Comparison of ENCODE assay signal across 16 cellular contexts in genomic region chr7:2004841-2005351, GRCh38.
DNase-seq lines count a peak whose midpoint lies in the region; ATAC-seq and TF ChIP-seq lines count a peak whose summit lies in the region.
"Had no signal": no experiment of that assay in that cellular context is flagged by ENCODE, and none has a peak within 500 bp of the region (broad histone marks: within the 10 kb centered on the region; RNA-seq: fewer than 3 reads in every experiment).

No MANE protein-coding gene starts in this region.

- H3K4me3 Mint-ChIP-seq in CD4-positive, alpha-beta memory T cell = no peak overlapping the region
- no peak overlapping the region for H3K4me3 Mint-ChIP-seq in WTC11

- no peaks in the 10 kb centered on the region for H3K4me1 ChIP-seq in CD4-positive, alpha-beta memory T cell (ENCODE audit: insufficient read depth, low read length)
- peaks cover 16% of the 10 kb centered on the region for H3K4me1 ChIP-seq in psoas muscle
- H3K4me1 ChIP-seq: colonic mucosa had no signal

- no peaks in the 10 kb centered on the region for H3K36me3 ChIP-seq in CD4-positive, alpha-beta memory T cell (ENCODE audit: insufficient read depth, low read length)
- no peaks in the 10 kb centered on the region for H3K36me3 ChIP-seq in psoas muscle (ENCODE audit: insufficient read depth in 1 of 2, low read depth in 1 of 2)
- H3K36me3 ChIP-seq: colonic mucosa had no signal

- CTCF ChIA-PET in CD4-positive, alpha-beta memory T cell (lab: Charles Lee; ENCODE audit: partially characterized antibody) = no interaction called here
- CTCF ChIA-PET in WTC11 (lab: Charles Lee) = no interaction called here

- TF ChIP-seq CTCF in WTC11 (IDR thresholded peaks at IDR 0.05) (no peak), psoas muscle (IDR thresholded peaks at IDR 0.05) (no peak)

- H3K9me3 Mint-ChIP-seq in CD4-positive, alpha-beta memory T cell = no peaks in the 10 kb centered on the region
- H3K9me3 Mint-ChIP-seq in WTC11 = no peaks in the 10 kb centered on the region

- no peaks in the 10 kb centered on the region for H3K9me3 ChIP-seq in CD4-positive, alpha-beta memory T cell (ENCODE audit: control insufficient read depth in 1 of 2, low read length in 2 of 2)
- no peaks in the 10 kb centered on the region for H3K9me3 ChIP-seq in psoas muscle
- H3K9me3 ChIP-seq: colonic mucosa, esophagus squamous epithelium had no signal

- peaks cover 1 to 12% (median 5%) of the 10 kb centered on the region in 4 donors for H3K4me1 Mint-ChIP-seq in CD4-positive, alpha-beta memory T cell
- H3K4me1 Mint-ChIP-seq in WTC11 = no peaks in the 10 kb centered on the region

- intact Hi-C loops in CD4-positive, alpha-beta memory T cell (cut with micrococcal nuclease) = no loop called here
- intact Hi-C loops in left colon (cut with DNase I, micrococcal nuclease) (no loop called here), psoas muscle (cut with DNase I) (no loop called here)

- no peak overlapping the region for H3K27ac ChIP-seq in CD4-positive, alpha-beta memory T cell (ENCODE audit: low read depth, low read length)
- H3K27ac ChIP-seq in psoas muscle = no peak overlapping the region
- H3K27ac ChIP-seq: colonic mucosa, esophagus squamous epithelium, hepatocyte, VCaP had no signal

- H3K27me3 Mint-ChIP-seq in CD4-positive, alpha-beta memory T cell = no peaks in the 10 kb centered on the region
- no peaks in the 10 kb centered on the region for H3K27me3 Mint-ChIP-seq in WTC11 (ENCODE audit: low read depth)

- no peak for DNase-seq in CD4-positive, alpha-beta memory T cell
- DNase-seq in WTC11 (ENCODE audit: low spot score) (peak; percentile 7), left colon (peak; percentile 1 to 11), psoas muscle (peak; percentile 8 to 48), NCI-H2029 treated with DMSO at 0.1 percent for 48 hours (lab: John Stamatoyannopoulos, UW) (no peak)
- DNase-seq in stimulated activated CD4-positive, alpha-beta T cell treated with anti-CD3 and anti-CD28 coated beads, Interleukin-2, amount 100 ng/mL, for 48 hours = no peak
- DNase-seq: activated CD8-positive, alpha-beta memory T cell treated with anti-CD3 and anti-CD28 coated beads, Interleukin-2, amount 50 U/mL, for 48 hours; amniotic stem cell; colonic mucosa; DMS79 treated with DMSO at 0.1 percent for 48 hours; esophagus squamous epithelium; NCI-H1436 treated with DMSO at 0.1 percent for 48 hours had no signal

- no peaks in the 10 kb centered on the region for H3K27me3 ChIP-seq in CD4-positive, alpha-beta memory T cell (ENCODE audit: insufficient read depth, low read length)
- no peaks in the 10 kb centered on the region for H3K27me3 ChIP-seq in psoas muscle (ENCODE audit: insufficient read depth in 3 of 3, low read length in 2 of 3)
- H3K27me3 ChIP-seq: colonic mucosa, esophagus squamous epithelium, hepatocyte had no signal

- 93 to 96% (median 94%) methylated on average over 22 of the region's 22 CpGs for WGBS in psoas muscle, 3 donors

- POLR2A ChIA-PET in CD4-positive, alpha-beta memory T cell (lab: Charles Lee; ENCODE audit: partially characterized antibody) = no interaction called here
- POLR2A ChIA-PET in WTC11 (lab: Charles Lee) = no interaction called here

- no peak overlapping the region for H3K4me3 ChIP-seq in CD4-positive, alpha-beta memory T cell (ENCODE audit: low read length in 2 of 2)
- no peak overlapping the region for H3K4me3 ChIP-seq in psoas muscle
- H3K4me3 ChIP-seq: colonic mucosa, esophagus squamous epithelium, hepatocyte had no signal

- ATAC-seq in WTC11 (no peak), left colon (no peak), psoas muscle (no peak), GM18870 (IDR thresholded peaks at IDR 0.05; ENCODE audit: unreplicated experiment) (no peak), GM18868 (IDR thresholded peaks at IDR 0.05; ENCODE audit: unreplicated experiment) (no peak)

- H3K27ac Mint-ChIP-seq in CD4-positive, alpha-beta memory T cell = peak overlapping the region in 4 of 7 donors; percentile 12 to 57 (median 30)
- peak overlapping the region; percentile 64 for H3K27ac Mint-ChIP-seq in WTC11

- peaks cover 0 to 2% of the 10 kb centered on the region in 2 donors for H3K36me3 Mint-ChIP-seq in CD4-positive, alpha-beta memory T cell
- no peaks in the 10 kb centered on the region for H3K36me3 Mint-ChIP-seq in WTC11

TF ChIP-seq in WTC11, 78 proteins besides CTCF, POLR2A, EP300 and RAD21:
- TF ChIP-seq ATF1 (CRISPR knock-in tag; IDR thresholded peaks at IDR 0.05) (no peak), HMGA2 (CRISPR knock-in tag; IDR thresholded peaks at IDR 0.05) (no peak), RORB (CRISPR knock-in tag; IDR thresholded peaks at IDR 0.05) (no peak)
TF ChIP-seq in WTC11: peak in this region for 0.

Comparison
In these comparisons a context has a peak if more than half of its experiments do, and no peak if none do; other contexts are left out.
1. DNase-seq: peak in WTC11 (single experiment), left colon (2 of 2) and psoas muscle (2 of 2); none in CD4-positive, alpha-beta memory T cell (0 of 5), stimulated activated CD4-positive, alpha-beta T cell treated with anti-CD3 and anti-CD28 coated beads, Interleukin-2, amount 100 ng/mL, for 48 hours (0 of 2) and NCI-H2029 treated with DMSO at 0.1 percent for 48 hours (single experiment).